ENCODE assay signal across 17 cellular contexts in the genomic region with DNA sequence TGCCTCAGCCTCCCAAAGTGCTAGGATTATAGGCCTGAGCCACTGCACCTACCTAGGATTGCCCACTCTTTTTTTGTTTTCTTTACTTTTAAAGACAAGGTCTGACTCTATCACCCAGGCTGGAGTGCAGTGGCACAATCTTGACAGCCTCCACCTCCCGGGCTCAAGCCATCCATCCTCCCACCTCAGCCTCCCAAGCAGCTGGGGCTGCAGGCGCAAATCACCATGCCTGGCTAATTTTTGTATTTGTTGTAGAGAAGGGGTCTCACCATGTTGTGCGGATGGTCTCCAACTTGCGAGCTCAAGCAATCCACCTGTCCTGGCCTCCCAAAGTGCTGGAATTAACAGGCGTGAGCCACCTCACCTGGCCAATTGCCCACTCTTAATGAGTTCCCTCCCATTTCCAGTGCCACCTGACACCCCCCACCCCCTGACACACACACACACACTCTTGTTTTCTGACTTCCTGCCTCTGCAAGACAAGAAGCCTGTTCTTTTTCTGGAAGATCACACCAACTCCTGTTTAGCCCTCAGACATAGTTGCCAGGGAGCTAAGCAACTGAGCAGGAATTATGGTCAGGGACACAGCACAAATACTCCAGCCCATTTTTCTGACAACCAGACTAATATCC. TPM values are rescaled to one million over a fixed set of nuclear protein-coding genes. Genes with fewer than 3 reads are reported as not detected.
DNase-seq lines count a peak whose midpoint lies in the region; ATAC-seq and TF ChIP-seq lines count a peak whose summit lies in the region.
"Had no signal": no experiment of that assay in that cellular context is flagged by ENCODE, and none has a peak within 500 bp of the region (broad histone marks: within the 10 kb centered on the region; RNA-seq: fewer than 3 reads in every experiment).

No MANE protein-coding gene starts in this region.

- H3K27me3 Mint-ChIP-seq in T-helper 1 cell treated with Interleukin-12 subunit alpha and Interleukin-12 subunit beta and Interleukin-4 antibody, amounts not matched to agents 30 μg/mL and 1 μg/mL, for 36 hours (ENCODE audit: low read depth) = no peaks in the 10 kb centered on the region
- H3K27me3 Mint-ChIP-seq in effector memory CD8-positive, alpha-beta T cell = no peaks in the 10 kb centered on the region
- peaks cover 14% of the 10 kb centered on the region for H3K27me3 Mint-ChIP-seq in progenitor cell of endocrine pancreas

- H3K4me3 Mint-ChIP-seq in T-helper 1 cell treated with Interleukin-12 subunit alpha and Interleukin-12 subunit beta and Interleukin-4 antibody, amounts not matched to agents 30 μg/mL and 1 μg/mL, for 36 hours = no peak overlapping the region
- H3K4me3 Mint-ChIP-seq in effector memory CD8-positive, alpha-beta T cell = peak overlapping the region; percentile 18 to 33
- peak overlapping the region; percentile 16 for H3K4me3 Mint-ChIP-seq in progenitor cell of endocrine pancreas (ENCODE audit: low read depth)

- TF ChIP-seq CTCF in progenitor cell of endocrine pancreas (IDR thresholded peaks at IDR 0.05; ENCODE audit: unreplicated experiment) (no peak), foreskin fibroblast (IDR thresholded peaks at IDR 0.05; ENCODE audit: low read depth, low read length) (no peak)

- H3K9me3 Mint-ChIP-seq in T-helper 1 cell treated with Interleukin-12 subunit alpha and Interleukin-12 subunit beta and Interleukin-4 antibody, amounts not matched to agents 30 μg/mL and 1 μg/mL, for 36 hours = no peaks in the 10 kb centered on the region
- no peaks in the 10 kb centered on the region for H3K9me3 Mint-ChIP-seq in effector memory CD8-positive, alpha-beta T cell
- H3K9me3 Mint-ChIP-seq in progenitor cell of endocrine pancreas (ENCODE audit: low read depth) = no peaks in the 10 kb centered on the region
- H3K9me3 Mint-ChIP-seq: activated naive CD4-positive, alpha-beta T cell treated with anti-CD3 and anti-CD28 coated beads, Interleukin-2, amount 10 ng/mL, durations not matched to agents 7 days and 5 days had no signal

- H3K4me1 Mint-ChIP-seq in T-helper 1 cell treated with Interleukin-12 subunit alpha and Interleukin-12 subunit beta and Interleukin-4 antibody, amounts not matched to agents 30 μg/mL and 1 μg/mL, for 36 hours (ENCODE audit: low read depth) = peaks cover 24% of the 10 kb centered on the region
- peaks cover 19 to 27% of the 10 kb centered on the region in 2 donors for H3K4me1 Mint-ChIP-seq in effector memory CD8-positive, alpha-beta T cell (ENCODE audit: low read depth in 2 of 2)
- peaks cover 15% of the 10 kb centered on the region for H3K4me1 Mint-ChIP-seq in progenitor cell of endocrine pancreas (ENCODE audit: low read depth)

- no peak for ATAC-seq in GM18505 (IDR thresholded peaks at IDR 0.05; ENCODE audit: unreplicated experiment)
- no peak for ATAC-seq in effector memory CD8-positive, alpha-beta T cell (replicated peaks)
- ATAC-seq: upper lobe of right lung had no signal

- H3K27ac Mint-ChIP-seq in T-helper 1 cell treated with Interleukin-12 subunit alpha and Interleukin-12 subunit beta and Interleukin-4 antibody, amounts not matched to agents 30 μg/mL and 1 μg/mL, for 36 hours = peak overlapping the region; percentile 17
- H3K27ac Mint-ChIP-seq in effector memory CD8-positive, alpha-beta T cell = peak overlapping the region in 1 of 2 donors; percentile 41
- no peak overlapping the region for H3K27ac Mint-ChIP-seq in progenitor cell of endocrine pancreas

- DNase-seq in T-helper 1 cell (no peak), progenitor cell of endocrine pancreas (ENCODE audit: low spot score, unreplicated experiment) (no peak), foreskin fibroblast (no peak), DMS114 treated with DMSO at 0.1 percent for 48 hours (lab: John Stamatoyannopoulos, UW; ENCODE audit: unreplicated experiment) (no peak), superior temporal gyrus (ENCODE audit: extremely low spot score) (no peak)
- no peak for DNase-seq in effector memory CD8-positive, alpha-beta T cell
- DNase-seq: activated CD8-positive, alpha-beta memory T cell treated with anti-CD3 and anti-CD28 coated beads, Interleukin-2, amount 50 U/mL, for 4 hours; activated naive CD4-positive, alpha-beta T cell treated with anti-CD3 and anti-CD28 coated beads, Interleukin-2, amount 10 ng/mL, durations not matched to agents 7 days and 5 days; brain microvascular endothelial cell; dorsolateral prefrontal cortex; kidney glomerular epithelial cell; NCI-H1092 treated with DMSO at 0.1 percent for 48 hours; upper lobe of right lung had no signal

- H3K4me3 ChIP-seq in foreskin fibroblast (ENCODE audit: low read depth in 1 of 2, low read length in 2 of 2) = no peak overlapping the region
- H3K4me3 ChIP-seq: hepatocyte, upper lobe of right lung had no signal

- peaks cover 23% of the 10 kb centered on the region for H3K36me3 Mint-ChIP-seq in T-helper 1 cell treated with Interleukin-12 subunit alpha and Interleukin-12 subunit beta and Interleukin-4 antibody, amounts not matched to agents 30 μg/mL and 1 μg/mL, for 36 hours (ENCODE audit: low read depth)
- peaks cover 28% of the 10 kb centered on the region for H3K36me3 Mint-ChIP-seq in effector memory CD8-positive, alpha-beta T cell (ENCODE audit: insufficient read depth)
- peaks cover 6% of the 10 kb centered on the region for H3K36me3 Mint-ChIP-seq in progenitor cell of endocrine pancreas (ENCODE audit: insufficient read depth)

- peak; percentile 23 for TF ChIP-seq POLR2A in GM18505 (IDR thresholded peaks at IDR 0.05; ENCODE audit: borderline replicate concordance, extremely low read depth, insufficient read depth, insufficient read length)

RNA-seq across cellular contexts. Expression of a gene that starts 2.6 kb away (rescaled TPM):
- 21.9 and 25.4 TPM in 2 replicates for total RNA-seq in progenitor cell of endocrine pancreas

RNA-seq across cellular contexts. Expression of a gene that starts 10.5 kb away (rescaled TPM):
- 0.69 and 0.86 TPM in 2 replicates for total RNA-seq in progenitor cell of endocrine pancreas

RNA-seq across cellular contexts. Expression of a gene that starts 14.4 kb away (rescaled TPM):
- 39.1 and 44.0 TPM in 2 replicates for total RNA-seq in progenitor cell of endocrine pancreas

RNA-seq across cellular contexts. Expression of a gene that starts 19.2 kb away (rescaled TPM):
- 11.1 and 12.4 TPM in 2 replicates for total RNA-seq in progenitor cell of endocrine pancreas
- total RNA-seq: mononuclear cell had no signal
